ENCODE assay signal across 8 cellular contexts in genomic region chr9:126804696-126805545, GRCh38. TPM values are rescaled to one million over a fixed set of nuclear protein-coding genes. Genes with fewer than 3 reads are reported as not detected.
DNase-seq lines count a peak whose midpoint lies in the region; ATAC-seq and TF ChIP-seq lines count a peak whose summit lies in the region.

Gene ZBTB43 (plus strand): TSS chr9:126805040. CDS start chr9:126832510, 27,470 bp downstream.

- H3K27me3 ChIP-seq in CD8-positive, alpha-beta memory T cell (ENCODE audit: insufficient read depth, low read length, poor library complexity, severe bottlenecking) = no peaks in the 10 kb centered on the region
- no peaks in the 10 kb centered on the region for H3K27me3 ChIP-seq in lung (ENCODE audit: control insufficient read depth, insufficient read depth)

- H3K9me3 Mint-ChIP-seq in CD8-positive, alpha-beta memory T cell = peaks cover 0 to 2% (median 0%) of the 10 kb centered on the region in 5 donors

- CTCF ChIA-PET in CD8-positive, alpha-beta memory T cell (lab: Charles Lee) = interaction anchor here (0.9 to 2.5 kb wide), 3 partner anchors 13 to 98 kb away, joined by 4 to 13 read pairs (median 5); no protein-coding TSS in a partner anchor

- POLR2A ChIA-PET in CD8-positive, alpha-beta memory T cell (lab: Charles Lee) = interaction anchor here (0.5 to 1.8 kb wide), 4 partner anchors 81 to 1542 kb away, joined by 3 to 9 read pairs (median 4); no protein-coding TSS in a partner anchor

- peak; percentile 97 to 98 (median 98) for DNase-seq in CD8-positive, alpha-beta memory T cell
- DNase-seq in HT1080 (ENCODE audit: low read depth) (peak; percentile 94), NOMO-1 (lab: John Stamatoyannopoulos, UW; ENCODE audit: unreplicated experiment in 2 of 2) (peak; percentile 90 to 93), lung (ENCODE audit: low spot score) (peak; percentile 97)
- DNase-seq in activated CD8-positive, alpha-beta memory T cell treated with anti-CD3 and anti-CD28 coated beads for 24 hours = peak; percentile 99
- peak; percentile 98 for DNase-seq in effector CD4-positive, alpha-beta T cell
- DNase-seq in stimulated activated CD4-positive, alpha-beta T cell treated with anti-CD3 and anti-CD28 coated beads, TNF-alpha, amount 100 ng/mL, for 24 hours (ENCODE audit: low read depth in 3 of 3) = peak; percentile 98

- H3K36me3 ChIP-seq in CD8-positive, alpha-beta memory T cell (ENCODE audit: insufficient read depth, low read length) = peaks cover 7% of the 10 kb centered on the region
- peaks cover 0 to under 1% of the 10 kb centered on the region in 2 donors for H3K36me3 ChIP-seq in lung (ENCODE audit: control insufficient read depth in 2 of 2, insufficient read depth in 2 of 2, low read length in 2 of 2)

- H3K27me3 Mint-ChIP-seq in CD8-positive, alpha-beta memory T cell = peaks cover 0 to 2% of the 10 kb centered on the region in 2 donors

- WGBS in lung, 2 donors = 1 to 3% methylated on average over 73 to 79 of the region's 79 CpGs

- H3K36me3 Mint-ChIP-seq in CD8-positive, alpha-beta memory T cell = peaks cover 0 to 30% (median 0%) of the 10 kb centered on the region in 3 donors

- no peaks in the 10 kb centered on the region for H3K9me3 ChIP-seq in CD8-positive, alpha-beta memory T cell (ENCODE audit: low read length)
- no peaks in the 10 kb centered on the region for H3K9me3 ChIP-seq in lung (ENCODE audit: control insufficient read depth in 2 of 2, insufficient read depth in 1 of 2, low read length in 1 of 2)

- peaks cover 39 to 55% (median 52%) of the 10 kb centered on the region in 3 donors for H3K4me1 Mint-ChIP-seq in CD8-positive, alpha-beta memory T cell

- peaks cover 23% of the 10 kb centered on the region for H3K4me1 ChIP-seq in CD8-positive, alpha-beta memory T cell (ENCODE audit: insufficient read depth, low read length)
- H3K4me1 ChIP-seq in lung (ENCODE audit: control insufficient read depth in 2 of 2, insufficient read depth in 2 of 2, low read length in 2 of 2) = peaks cover 0 to 5% of the 10 kb centered on the region in 2 donors

- peak within 1 kb of the TSS; percentile 94 for H3K4me3 ChIP-seq in CD8-positive, alpha-beta memory T cell (ENCODE audit: low read length)
- H3K4me3 ChIP-seq in lung = peak within 1 kb of the TSS; percentile 86

- peak; percentile 48 for ATAC-seq in GM19468 (IDR thresholded peaks at IDR 0.05; ENCODE audit: extremely low read depth, unreplicated experiment)
- ATAC-seq in lung (ENCODE audit: insufficient read depth, low FRiP score) = peak; percentile 88

- peak within 1 kb of the TSS; percentile 94 to 100 (median 99) for H3K27ac Mint-ChIP-seq in CD8-positive, alpha-beta memory T cell

- peak within 1 kb of the TSS; percentile 92 to 100 (median 95) for H3K4me3 Mint-ChIP-seq in CD8-positive, alpha-beta memory T cell

- peak within 1 kb of the TSS; percentile 96 for H3K27ac ChIP-seq in CD8-positive, alpha-beta memory T cell (ENCODE audit: low read depth, low read length)
- peak within 1 kb of the TSS; percentile 91 to 93 for H3K27ac ChIP-seq in lung (ENCODE audit: low read depth in 1 of 2, low read length in 1 of 2)

- TF ChIP-seq CTCF in lung (IDR thresholded peaks at IDR 0.05; ENCODE audit: control extremely low read depth, extremely low read depth) = no peak

RNA-seq across cellular contexts. Expression of gene ZBTB43, which starts in this region (rescaled TPM):
- total RNA-seq in CD8-positive, alpha-beta memory T cell = 10 to 100 TPM; 21.8 to 22.8 TPM
- polyA plus RNA-seq in CD8-positive, alpha-beta memory T cell = 14.6 TPM
- total RNA-seq in HT1080 (2014; rRNA removed; shearing (Covaris generic)) = 11.1 and 28.5 TPM in 2 replicates
- polyA plus RNA-seq in HT1080 (2015; cell fraction: cytosol; rRNA removed) = 7.3 and 8.5 TPM in 2 replicates
- 11.9 and 13.2 TPM in 2 replicates for polyA plus RNA-seq in HT1080 (2015; cell fraction: nucleus; rRNA removed)
- total RNA-seq in lung = 10 to 100 TPM; 23.3 to 64.3 TPM
- 1 to 10 TPM; 4.6 to 5.8 TPM for polyA plus RNA-seq in lung

Comparison
In these comparisons a context has a peak if more than half of its experiments do, and no peak if none do; other contexts are left out.
1. Peak in every context shown above with its lines: DNase-seq, ATAC-seq, H3K4me3 ChIP-seq and H3K27ac ChIP-seq.